Comparison of ENCODE assay signal across 8 cellular contexts in genomic region chr12:49129332-49130150, GRCh38. TPM values are rescaled to one million over a fixed set of nuclear protein-coding genes. Genes with fewer than 3 reads are reported as not detected.
DNase-seq lines count a peak whose midpoint lies in the region; ATAC-seq, FAIRE-seq and TF ChIP-seq lines count a peak whose summit lies in the region.

No MANE protein-coding gene starts in this region.

- no peak for FAIRE-seq in A549 (lab: Jason Lieb, UNC)

- DNase-seq in A549 (ENCODE audit: low read depth in 1 of 2, low spot score in 1 of 2) (no peak), NCI-H69 (lab: John Stamatoyannopoulos, UW) (no peak), NCI-H748 (lab: John Stamatoyannopoulos, UW; ENCODE audit: unreplicated experiment) (no peak), ecto neural progenitor cell (ENCODE audit: low spot score) (no peak)
- DNase-seq in central memory CD8-positive, alpha-beta T cell (ENCODE audit: low spot score in 2 of 2), result no peak

- H3K4me1 ChIP-seq in A549, result peaks cover 27% of the 10 kb centered on the region
- H3K4me1 ChIP-seq in mononuclear cell (ENCODE audit: insufficient read depth, low read length), result peaks cover 33% of the 10 kb centered on the region

- peaks cover 47% of the 10 kb centered on the region for H3K36me3 Mint-ChIP-seq in central memory CD8-positive, alpha-beta T cell (ENCODE audit: insufficient read depth)

- no peak for TF ChIP-seq POLR2A in A549 (IDR thresholded peaks at IDR 0.05; ENCODE audit: low read length)

- no peak for TF ChIP-seq CTCF in A549 (IDR thresholded peaks at IDR 0.05)

- peaks cover 44% of the 10 kb centered on the region for H3K36me3 ChIP-seq in KOPT-K1 (ENCODE audit: insufficient read depth, low read length)

- no peaks in the 10 kb centered on the region for H3K27me3 ChIP-seq in mononuclear cell (ENCODE audit: insufficient read depth, low read length)

- H3K4me3 ChIP-seq in A549 (peak overlapping the region; percentile 93), mononuclear cell (ENCODE audit: low read length) (peak overlapping the region; percentile 96)

- peak overlapping the region; percentile 98 for H3K4me3 Mint-ChIP-seq in central memory CD8-positive, alpha-beta T cell

- H3K9me3 Mint-ChIP-seq in central memory CD8-positive, alpha-beta T cell, result no peaks in the 10 kb centered on the region

- H3K9me3 ChIP-seq in A549 (no peaks in the 10 kb centered on the region), KOPT-K1 (ENCODE audit: insufficient read depth, low read length, poor library complexity, severe bottlenecking) (no peaks in the 10 kb centered on the region), mononuclear cell (ENCODE audit: low read depth, low read length) (no peaks in the 10 kb centered on the region)

- H3K27ac ChIP-seq in A549 (peak overlapping the region; percentile 99), KOPT-K1 (ENCODE audit: low read depth, low read length, poor library complexity, severe bottlenecking) (peak overlapping the region; percentile 100)

- no peak for ATAC-seq in A549
- ATAC-seq in central memory CD8-positive, alpha-beta T cell (replicated peaks; ENCODE audit: extremely low read depth, poor library complexity, severe bottlenecking), result no peak
- ATAC-seq in GM18498 (IDR thresholded peaks at IDR 0.05; ENCODE audit: unreplicated experiment), result no peak

- TF ChIP-seq RAD21 in A549 (conservative IDR thresholded peaks at IDR 0.05 in 1 of 2, IDR thresholded peaks at IDR 0.05 in 1 of 2), result no peak

- H3K4me1 Mint-ChIP-seq in central memory CD8-positive, alpha-beta T cell, result peaks cover 45% of the 10 kb centered on the region

- peak overlapping the region; percentile 96 for H3K4me2 ChIP-seq in A549

- peak overlapping the region; percentile 96 for H3K27ac Mint-ChIP-seq in central memory CD8-positive, alpha-beta T cell (ENCODE audit: low read depth)

- H3K27me3 Mint-ChIP-seq in central memory CD8-positive, alpha-beta T cell, result no peaks in the 10 kb centered on the region

- 41% methylated on average over 18 of the region's 18 CpGs for WGBS in A549 (ENCODE audit: missing lambda C conversion rate)

- CTCF ChIA-PET in A549 (lab: Yijun Ruan, JAX), result interaction anchor here (0.6 to 6.6 kb wide), 41 partner anchors 7 to 1234 kb away, joined by 3 to 115 read pairs (median 4); partner anchors contain the start of genes DHH, LMBR1L, RHEBL1 and TUBA1C

- POLR2A ChIA-PET in A549 (lab: Yijun Ruan, JAX), result interaction anchor here (1.1 to 3.4 kb wide), 15 partner anchors 8 to 264 kb away, joined by 3 to 66 read pairs (median 11); partner anchors contain the start of genes LMBR1L, RND1, TROAP and TUBA1A

- TF ChIP-seq EP300 in A549 (IDR thresholded peaks at IDR 0.05), result no peak

TF ChIP-seq in A549, 52 proteins besides CTCF, POLR2A, EP300 and RAD21:
- TF ChIP-seq KDM5A (IDR thresholded peaks at IDR 0.05) (no peak), FOSB (CRISPR knock-in tag; IDR thresholded peaks at IDR 0.05) (0 out of 2 replicates have a peak, but pooled peaks have one; percentile 68), RARB (CRISPR knock-in tag; IDR thresholded peaks at IDR 0.05) (no peak), EHMT2 (IDR thresholded peaks at IDR 0.05; ENCODE audit: low read depth) (no peak), HOXB13 (CRISPR knock-in tag; IDR thresholded peaks at IDR 0.05; ENCODE audit: low read depth) (no peak), JUNB (IDR thresholded peaks at IDR 0.05) (no peak), RCOR1 (IDR thresholded peaks at IDR 0.05; ENCODE audit: low read depth, low read length) (no peak), HOXA7 (CRISPR knock-in tag; IDR thresholded peaks at IDR 0.05) (0 out of 2 replicates have a peak, but pooled peaks have one; percentile 63), HDAC2 (IDR thresholded peaks at IDR 0.05) (no peak), MYC (IDR thresholded peaks at IDR 0.05; ENCODE audit: borderline replicate concordance, low read length) (no peak), POLR2AphosphoS2 (conservative IDR thresholded peaks at IDR 0.05; ENCODE audit: low read length) (no peak), MAFK (IDR thresholded peaks at IDR 0.05; ENCODE audit: partially characterized antibody) (no peak)

RNA-seq across cellular contexts. Expression of gene TUBA1B, which starts 1.7 kb away (rescaled TPM):
- polyA plus RNA-seq in A549 (2011; rRNA removed), result 2,708 and 2,745 TPM in 2 replicates
- 5,875 and 6,626 TPM in 2 replicates for polyA plus RNA-seq in A549 (2012; cell fraction: cytosol; rRNA removed)
- 4,024 and 4,599 TPM in 2 replicates for polyA plus RNA-seq in A549 (2012; cell fraction: nucleus; rRNA removed)
- 2,367 to 2,820 TPM (median 2,590 TPM) in 3 replicates for polyA plus RNA-seq in A549 (2017; fragmentation: RNase III; extraction: RNeasy Plus Mini Kit Qiagen cat#74134 plus additional on column Dnase treatment)
- 2,915 and 3,348 TPM in 2 replicates for polyA minus RNA-seq in A549 (2011; rRNA and poly(A)+ RNA removed)
- 216 TPM for total RNA-seq in mononuclear cell

RNA-seq across cellular contexts. Expression of gene LMBR1L, which starts 18.9 kb away (rescaled TPM):
- polyA plus RNA-seq in A549 (2011; rRNA removed) (25.1 and 35.7 TPM in 2 replicates), A549 (2017; fragmentation: RNase III; extraction: RNeasy Plus Mini Kit Qiagen cat#74134 plus additional on column Dnase treatment) (12.9 to 20.0 TPM (median 16.7 TPM) in 3 replicates)
- polyA plus RNA-seq in A549 (2012; cell fraction: cytosol; rRNA removed), result 22.0 and 24.7 TPM in 2 replicates
- 64.9 and 69.6 TPM in 2 replicates for polyA plus RNA-seq in A549 (2012; cell fraction: nucleus; rRNA removed)
- 51.5 and 62.8 TPM in 2 replicates for polyA minus RNA-seq in A549 (2011; rRNA and poly(A)+ RNA removed)
- 133 TPM for total RNA-seq in mononuclear cell

RNA-seq across cellular contexts. Expression of gene DHH, which starts 34.9 kb away (rescaled TPM):
- polyA plus RNA-seq in A549 (2011; rRNA removed), result not detected in 2 replicates
- 0.03 TPM in 1 of 2 replicates, not detected in the other for polyA plus RNA-seq in A549 (2012; cell fraction: cytosol; rRNA removed)
- 0.06 and 0.12 TPM in 2 replicates for polyA plus RNA-seq in A549 (2012; cell fraction: nucleus; rRNA removed)
- not detected in 3 replicates for polyA plus RNA-seq in A549 (2017; fragmentation: RNase III; extraction: RNeasy Plus Mini Kit Qiagen cat#74134 plus additional on column Dnase treatment)
- polyA minus RNA-seq in A549 (2011; rRNA and poly(A)+ RNA removed), result not detected in 2 replicates
- 0.21 TPM for total RNA-seq in mononuclear cell

RNA-seq across cellular contexts. Expression of gene TUBA1A, which starts 59.3 kb away (rescaled TPM):
- 163 and 231 TPM in 2 replicates for polyA plus RNA-seq in A549 (2011; rRNA removed)
- 298 and 345 TPM in 2 replicates for polyA plus RNA-seq in A549 (2012; cell fraction: cytosol; rRNA removed)
- polyA plus RNA-seq in A549 (2012; cell fraction: nucleus; rRNA removed), result 421 and 435 TPM in 2 replicates
- 218 to 241 TPM (median 222 TPM) in 3 replicates for polyA plus RNA-seq in A549 (2017; fragmentation: RNase III; extraction: RNeasy Plus Mini Kit Qiagen cat#74134 plus additional on column Dnase treatment)
- polyA minus RNA-seq in A549 (2011; rRNA and poly(A)+ RNA removed), result 207 and 253 TPM in 2 replicates
- total RNA-seq in mononuclear cell, result 285 TPM

RNA-seq across cellular contexts. Expression of gene RHEBL1, which starts 59.8 kb away (rescaled TPM):
- polyA plus RNA-seq in A549 (2011; rRNA removed) (4.0 TPM in 2 replicates), A549 (2017; fragmentation: RNase III; extraction: RNeasy Plus Mini Kit Qiagen cat#74134 plus additional on column Dnase treatment) (1.8 to 2.4 TPM (median 2.1 TPM) in 3 replicates)
- polyA plus RNA-seq in A549 (2012; cell fraction: cytosol; rRNA removed), result 3.6 and 4.9 TPM in 2 replicates
- 3.9 TPM in 2 replicates for polyA plus RNA-seq in A549 (2012; cell fraction: nucleus; rRNA removed)
- 3.8 and 4.9 TPM in 2 replicates for polyA minus RNA-seq in A549 (2011; rRNA and poly(A)+ RNA removed)
- 2.5 TPM for total RNA-seq in mononuclear cell
